20 cellular contexts compared by ENCODE assay signal in the genomic region with DNA sequence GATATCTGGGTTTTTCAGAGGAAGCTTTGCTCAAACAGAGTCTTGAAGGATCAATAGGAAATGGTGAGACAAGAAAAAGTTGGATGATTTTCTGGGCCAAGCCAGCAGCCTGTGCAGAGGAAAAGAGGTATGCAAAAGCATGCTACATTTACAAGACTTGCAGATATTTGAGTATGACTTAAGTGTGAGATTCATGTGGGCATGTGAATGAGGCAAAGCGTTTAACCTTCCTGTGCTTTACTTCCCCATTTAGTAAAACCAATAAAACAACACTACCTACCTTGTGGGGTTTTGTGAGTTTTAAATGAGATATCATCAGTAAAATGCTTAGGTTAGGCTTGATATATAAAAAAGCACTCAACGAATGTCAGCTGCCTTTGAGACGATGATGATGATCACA. TPM values are rescaled to one million over a fixed set of nuclear protein-coding genes. Genes with fewer than 3 reads are reported as not detected.
"Had no signal": no experiment of that assay in that cellular context is flagged by ENCODE, and none has a peak within 500 bp of the region (broad histone marks: within the 10 kb centered on the region; RNA-seq: fewer than 3 reads in every experiment).

No MANE protein-coding gene starts in this region.

- H3K4me1 ChIP-seq: esophagus muscularis mucosa, neural progenitor cell, pancreas, sigmoid colon, tibial nerve had no signal

- H3K4me3 Mint-ChIP-seq: activated naive CD8-positive, alpha-beta T cell treated with anti-CD3 and anti-CD28 coated beads, Interleukin-2, amount 10 ng/mL, durations not matched to agents 7 days and 5 days; brain; neural progenitor cell; stimulated activated effector memory CD8-positive, alpha-beta T cell treated with anti-CD3 and anti-CD28 coated beads, Interleukin-12 subunit alpha, Interleukin-12 subunit beta, amount 100 ng/mL, for 72 hours had no signal

- H3K4me1 Mint-ChIP-seq: activated naive CD8-positive, alpha-beta T cell treated with anti-CD3 and anti-CD28 coated beads, Interleukin-2, amount 10 ng/mL, durations not matched to agents 7 days and 5 days; neural progenitor cell; stimulated activated effector memory CD8-positive, alpha-beta T cell treated with anti-CD3 and anti-CD28 coated beads, Interleukin-12 subunit alpha, Interleukin-12 subunit beta, amount 100 ng/mL, for 72 hours had no signal

- H2AFZ ChIP-seq: neural progenitor cell had no signal

- H3K9ac ChIP-seq: neural progenitor cell had no signal

- ATAC-seq: activated CD4-positive, CD25-positive, alpha-beta regulatory T cell treated with anti-CD3 and anti-CD28 coated beads, Interleukin-2, amount 50 U/mL, for 24 hours; left lobe of liver; pancreas; stimulated activated effector memory CD8-positive, alpha-beta T cell treated with anti-CD3 and anti-CD28 coated beads, Interleukin-12 subunit alpha, Interleukin-12 subunit beta, amount 100 ng/mL, for 72 hours had no signal

- H3K4me3 ChIP-seq: coronary artery, esophagus muscularis mucosa, neural progenitor cell, pancreas, sigmoid colon, tibial nerve had no signal

- H3K9me3 Mint-ChIP-seq: activated naive CD8-positive, alpha-beta T cell treated with anti-CD3 and anti-CD28 coated beads, Interleukin-2, amount 10 ng/mL, durations not matched to agents 7 days and 5 days had no signal

- H3K4me2 ChIP-seq: neural progenitor cell had no signal

- DNase-seq: activated CD4-positive, alpha-beta T cell treated with anti-CD3 and anti-CD28 coated beads, Interleukin-2, amount 50 U/mL, for 4 hours; activated naive CD4-positive, alpha-beta T cell; activated naive CD8-positive, alpha-beta T cell treated with anti-CD3 and anti-CD28 coated beads, Interleukin-2, amount 10 ng/mL, durations not matched to agents 7 days and 5 days; activated T-cell treated with anti-CD3 and anti-CD28 coated beads for 4 hours; central memory CD4-positive, alpha-beta T cell; effector CD4-positive, alpha-beta T cell; hippocampal formation; pancreas; sigmoid colon; stimulated activated CD4-positive, alpha-beta T cell treated with anti-CD3 and anti-CD28 coated beads, Interleukin-2, amount 100 ng/mL, for 24 hours; T-helper 9 cell had no signal

- H3K27ac ChIP-seq: coronary artery, esophagus muscularis mucosa, neural progenitor cell, pancreas, sigmoid colon, tibial nerve had no signal

- H3K27me3 ChIP-seq: esophagus muscularis mucosa, pancreas, sigmoid colon, tibial nerve had no signal

- H3K27ac Mint-ChIP-seq: activated naive CD8-positive, alpha-beta T cell treated with anti-CD3 and anti-CD28 coated beads, Interleukin-2, amount 10 ng/mL, durations not matched to agents 7 days and 5 days; neural progenitor cell; stimulated activated effector memory CD8-positive, alpha-beta T cell treated with anti-CD3 and anti-CD28 coated beads, Interleukin-12 subunit alpha, Interleukin-12 subunit beta, amount 100 ng/mL, for 72 hours had no signal

- H3K36me3 Mint-ChIP-seq: activated naive CD8-positive, alpha-beta T cell treated with anti-CD3 and anti-CD28 coated beads, Interleukin-2, amount 10 ng/mL, durations not matched to agents 7 days and 5 days; stimulated activated effector memory CD8-positive, alpha-beta T cell treated with anti-CD3 and anti-CD28 coated beads, Interleukin-12 subunit alpha, Interleukin-12 subunit beta, amount 100 ng/mL, for 72 hours had no signal

RNA-seq across cellular contexts. Expression of a gene that starts 58.1 kb away (rescaled TPM):
- polyA plus RNA-seq: keratinocyte had no signal
